Comparison of ENCODE assay signal across 17 cellular contexts in the genomic region with DNA sequence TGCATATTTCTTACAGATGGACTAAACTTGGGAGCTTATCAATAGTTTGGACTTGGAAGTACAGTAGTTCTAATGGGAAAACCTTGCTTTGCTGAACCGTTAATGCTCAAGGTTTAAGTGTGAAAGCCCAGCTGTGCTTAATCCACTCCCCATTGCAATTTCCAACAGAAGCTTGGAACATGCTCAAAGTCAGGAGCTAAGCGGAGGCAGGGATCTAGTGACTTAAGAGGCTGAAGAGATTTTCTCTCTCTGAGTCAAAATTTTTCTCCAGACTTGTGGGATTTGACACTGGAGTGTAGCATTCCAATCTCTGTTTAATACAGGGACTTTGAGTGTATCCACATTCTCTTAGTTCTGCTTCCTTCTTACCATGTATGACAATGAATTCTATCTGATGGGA.
DNase-seq lines count a peak whose midpoint lies in the region; FAIRE-seq and TF ChIP-seq lines count a peak whose summit lies in the region.
"Had no signal": no experiment of that assay in that cellular context is flagged by ENCODE, and none has a peak within 500 bp of the region (broad histone marks: within the 10 kb centered on the region; RNA-seq: fewer than 3 reads in every experiment).

No MANE protein-coding gene starts in this region.

- H3K27ac ChIP-seq in hepatocyte: no peak overlapping the region

- H3K9me3 ChIP-seq in hepatocyte (ENCODE audit: low read depth): no peaks in the 10 kb centered on the region
- H3K9me3 ChIP-seq: BE2C had no signal

- no peak overlapping the region for H3K4me3 Mint-ChIP-seq in activated naive CD4-positive, alpha-beta T cell treated with anti-CD3 and anti-CD28 coated beads, Interleukin-2, amount 10 ng/mL, durations not matched to agents 7 days and 5 days
- H3K4me3 Mint-ChIP-seq: CD4-positive, alpha-beta memory T cell had no signal

- H3K9me3 Mint-ChIP-seq in activated naive CD4-positive, alpha-beta T cell treated with anti-CD3 and anti-CD28 coated beads, Interleukin-2, amount 10 ng/mL, durations not matched to agents 7 days and 5 days: no peaks in the 10 kb centered on the region

- peak overlapping the region; percentile 23 for H3K4me2 ChIP-seq in hepatocyte

- 40% methylated on average over 2 of the region's 2 CpGs for WGBS in hepatocyte (ENCODE audit: low lambda C conversion rate, missing lambda C conversion rate)

- no peaks in the 10 kb centered on the region for H3K79me2 ChIP-seq in hepatocyte

- peaks cover 5% of the 10 kb centered on the region for H3K4me1 ChIP-seq in hepatocyte (ENCODE audit: insufficient read depth)
- H3K4me1 ChIP-seq: BE2C had no signal

- no peaks in the 10 kb centered on the region for H3K36me3 Mint-ChIP-seq in activated naive CD4-positive, alpha-beta T cell treated with anti-CD3 and anti-CD28 coated beads, Interleukin-2, amount 10 ng/mL, durations not matched to agents 7 days and 5 days
- H3K36me3 Mint-ChIP-seq: CD4-positive, alpha-beta memory T cell had no signal

- H3K4me1 Mint-ChIP-seq in activated naive CD4-positive, alpha-beta T cell treated with anti-CD3 and anti-CD28 coated beads, Interleukin-2, amount 10 ng/mL, durations not matched to agents 7 days and 5 days: no peaks in the 10 kb centered on the region
- H3K4me1 Mint-ChIP-seq: CD4-positive, alpha-beta memory T cell had no signal

- no peak overlapping the region for H3K27ac Mint-ChIP-seq in activated naive CD4-positive, alpha-beta T cell treated with anti-CD3 and anti-CD28 coated beads, Interleukin-2, amount 10 ng/mL, durations not matched to agents 7 days and 5 days
- H3K27ac Mint-ChIP-seq: CD4-positive, alpha-beta memory T cell had no signal

- CTCF ChIA-PET in activated naive CD4-positive, alpha-beta T cell treated with anti-CD3 and anti-CD28 coated beads, Interleukin-2, amount 10 ng/mL, durations not matched to agents 7 days and 5 days (lab: Charles Lee): no interaction called here

- no peak overlapping the region for H3K4me3 ChIP-seq in hepatocyte
- H3K4me3 ChIP-seq in retinal pigment epithelial cell (ENCODE audit: low read length): no peak overlapping the region

- H3K36me3 ChIP-seq in hepatocyte (replicated peaks; ENCODE audit: insufficient read depth, low read depth): no peaks in the 10 kb centered on the region
- H3K36me3 ChIP-seq: BE2C had no signal

- no peak overlapping the region for H2AFZ ChIP-seq in hepatocyte

- H3K27me3 Mint-ChIP-seq in activated naive CD4-positive, alpha-beta T cell treated with anti-CD3 and anti-CD28 coated beads, Interleukin-2, amount 10 ng/mL, durations not matched to agents 7 days and 5 days: no peaks in the 10 kb centered on the region
- H3K27me3 Mint-ChIP-seq: CD4-positive, alpha-beta memory T cell had no signal

- TF ChIP-seq CTCF in D721Med (IDR thresholded peaks at IDR 0.05; ENCODE audit: insufficient read depth, missing control alignments) (no peak), hepatocyte (IDR thresholded peaks at IDR 0.05; ENCODE audit: poor library complexity) (no peak), retinal pigment epithelial cell (conservative IDR thresholded peaks at IDR 0.05; ENCODE audit: low read depth, low read length) (no peak)

- DNase-seq in D721Med (ENCODE audit: insufficient read length, low spot score) (no peak), NCI-H82 treated with DMSO at 0.1 percent for 48 hours (lab: John Stamatoyannopoulos, UW; ENCODE audit: unreplicated experiment) (peak; percentile 94), hepatocyte (ENCODE audit: low spot score) (peak; percentile 22), retinal pigment epithelial cell (ENCODE audit: low read depth) (peak; percentile 97), NCI-H2196 (lab: John Stamatoyannopoulos, UW; ENCODE audit: unreplicated experiment) (no peak)
- no peak for DNase-seq in activated T-cell treated with anti-CD3 and anti-CD28 coated beads, Interleukin-2, amount 50 U/mL, for 48 hours
- DNase-seq in activated naive CD4-positive, alpha-beta T cell treated with anti-CD3 and anti-CD28 coated beads, Interleukin-2, amount 10 ng/mL, durations not matched to agents 7 days and 5 days: no peak
- DNase-seq: BE2C; CD4-positive, alpha-beta memory T cell; NCI-H1048; NCI-H1436 treated with DMSO at 0.1 percent for 48 hours; NCI-H2081; NCI-H526; NK-92 treated with Interleukin-12 subunit alpha and Interleukin-12 subunit beta, amount 100 ng/mL, for 24 hours; RPMI8226; SIG-M5 had no signal

- H3K9me2 ChIP-seq in hepatocyte (replicated peaks; ENCODE audit: insufficient read depth): no peaks in the 10 kb centered on the region

- FAIRE-seq in D721Med (lab: Jason Lieb, UNC): peak; percentile 99
- FAIRE-seq: GM12892 had no signal

- no peaks in the 10 kb centered on the region for H4K20me1 ChIP-seq in hepatocyte (ENCODE audit: insufficient read depth, poor library complexity, severe bottlenecking)

- H3K27me3 ChIP-seq in hepatocyte: peaks cover 3% of the 10 kb centered on the region
- H3K27me3 ChIP-seq: BE2C had no signal

Comparison
In these comparisons a context has a peak if more than half of its experiments do, and no peak if none do; other contexts are left out.
1. DNase-seq: peak in NCI-H82 treated with DMSO at 0.1 percent for 48 hours (single experiment), hepatocyte (single experiment) and retinal pigment epithelial cell (single experiment); none in D721Med (single experiment), activated T-cell treated with anti-CD3 and anti-CD28 coated beads, Interleukin-2, amount 50 U/mL, for 48 hours (0 of 2), activated naive CD4-positive, alpha-beta T cell treated with anti-CD3 and anti-CD28 coated beads, Interleukin-2, amount 10 ng/mL, durations not matched to agents 7 days and 5 days (single experiment) and NCI-H2196 (single experiment).